ENCODE assay signal across 21 cellular contexts in the genomic region with DNA sequence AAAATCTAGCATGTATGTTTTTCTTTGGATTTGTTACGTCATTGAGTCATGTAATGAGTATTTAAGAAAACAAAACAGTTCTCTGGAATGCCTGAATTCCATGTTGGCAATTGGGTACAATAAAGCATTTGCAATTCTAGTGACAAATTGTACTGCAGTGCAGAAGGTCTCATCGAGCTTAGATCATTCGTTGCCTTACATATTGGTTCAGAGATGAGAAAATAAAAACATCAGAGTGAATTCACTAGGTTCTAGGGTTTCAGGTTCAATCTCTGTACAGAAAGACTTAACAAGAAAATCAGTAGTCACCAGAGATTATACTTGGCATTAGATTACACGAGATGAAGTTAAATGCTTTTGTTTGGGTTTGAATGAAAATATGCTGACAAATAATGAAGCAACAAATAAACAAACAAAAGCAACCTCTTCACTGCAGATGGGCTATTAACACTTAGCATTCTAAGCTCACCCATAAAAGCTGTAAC.
"Had no signal": no experiment of that assay in that cellular context is flagged by ENCODE, and none has a peak within 500 bp of the region (broad histone marks: within the 10 kb centered on the region; RNA-seq: fewer than 3 reads in every experiment).

No MANE protein-coding gene starts in this region.

- H3K36me3 Mint-ChIP-seq: activated naive CD8-positive, alpha-beta T cell treated with anti-CD3 and anti-CD28 coated beads for 36 hours; naive thymus-derived CD8-positive, alpha-beta T cell had no signal

- H3K4me1 ChIP-seq: tibial nerve had no signal

- ATAC-seq: naive thymus-derived CD8-positive, alpha-beta T cell had no signal

- H3K9me3 Mint-ChIP-seq: activated T-helper 1 cell treated with anti-CD3 and anti-CD28 coated beads, Interleukin-12 subunit alpha, Interleukin-12 subunit beta, Interleukin-2, Interleukin-4 antibody, amounts not matched to agents 30 ng/mL and 10 ng/mL and 1 ng/mL, durations not matched to agents 14 hours and 24 hours and 36 hours; endodermal cell had no signal

- H3K4me1 Mint-ChIP-seq: activated naive CD8-positive, alpha-beta T cell treated with anti-CD3 and anti-CD28 coated beads for 36 hours; endodermal cell; naive thymus-derived CD8-positive, alpha-beta T cell had no signal

- H3K4me3 Mint-ChIP-seq: activated naive CD8-positive, alpha-beta T cell treated with anti-CD3 and anti-CD28 coated beads for 36 hours; activated T-helper 1 cell treated with anti-CD3 and anti-CD28 coated beads, Interleukin-12 subunit alpha, Interleukin-12 subunit beta, Interleukin-2, Interleukin-4 antibody, amounts not matched to agents 30 ng/mL and 10 ng/mL and 1 ng/mL, durations not matched to agents 14 hours and 24 hours and 36 hours; endodermal cell; naive thymus-derived CD8-positive, alpha-beta T cell had no signal

- DNase-seq: activated CD4-positive, CD25-positive, alpha-beta regulatory T cell treated with anti-CD3 and anti-CD28 coated beads, Interleukin-2, amount 50 U/mL, for 72 hours; activated naive CD8-positive, alpha-beta T cell treated with anti-CD3 and anti-CD28 coated beads for 36 hours; amygdala; dorsolateral prefrontal cortex; endodermal cell; hippocampal formation; kidney; left ventricle myocardium superior; mesenchymal stem cell; naive thymus-derived CD8-positive, alpha-beta T cell; posterior cingulate gyrus; stimulated activated CD4-positive, alpha-beta T cell treated with anti-CD3 and anti-CD28 coated beads, Interleukin-15, amount 100 ng/mL, for 24 hours; stimulated activated CD4-positive, alpha-beta T cell treated with anti-CD3 and anti-CD28 coated beads, Interleukin-4, amount 100 ng/mL, for 1 hour; stimulated activated naive CD4-positive, alpha-beta T cell; T1000; uterus had no signal

- H3K27ac ChIP-seq: neutrophil, skin epidermis, tibial nerve, uterus had no signal

- FAIRE-seq: bronchial epithelial cell, kidney had no signal

- H3K9me3 ChIP-seq: neutrophil, tibial nerve, uterus had no signal

- H3K4me3 ChIP-seq: dorsolateral prefrontal cortex, skin epidermis, tibial nerve, uterus had no signal

- H3K27me3 ChIP-seq: dorsolateral prefrontal cortex, neutrophil, tibial nerve, uterus had no signal

- H3K27ac Mint-ChIP-seq: activated naive CD8-positive, alpha-beta T cell treated with anti-CD3 and anti-CD28 coated beads for 36 hours; activated T-helper 1 cell treated with anti-CD3 and anti-CD28 coated beads, Interleukin-12 subunit alpha, Interleukin-12 subunit beta, Interleukin-2, Interleukin-4 antibody, amounts not matched to agents 30 ng/mL and 10 ng/mL and 1 ng/mL, durations not matched to agents 14 hours and 24 hours and 36 hours; endodermal cell; naive thymus-derived CD8-positive, alpha-beta T cell had no signal

- H3K36me3 ChIP-seq: neutrophil, tibial nerve, uterus had no signal
